10 cellular contexts compared by ENCODE assay signal in genomic region chr18:2569338-2570207, GRCh38. TPM values are rescaled to one million over a fixed set of nuclear protein-coding genes. Genes with fewer than 3 reads are reported as not detected.
DNase-seq lines count a peak whose midpoint lies in the region; ATAC-seq and TF ChIP-seq lines count a peak whose summit lies in the region.
"Had no signal": no experiment of that assay in that cellular context is flagged by ENCODE, and none has a peak within 500 bp of the region (broad histone marks: within the 10 kb centered on the region; RNA-seq: fewer than 3 reads in every experiment).

No MANE protein-coding gene starts in this region.

- peaks cover 0 to 35% (median 12%) of the 10 kb centered on the region in 12 donors for H3K4me1 ChIP-seq in heart left ventricle
- H3K4me1 ChIP-seq in thoracic aorta (ENCODE audit: control insufficient read depth in 1 of 2, low read depth in 2 of 2) = peaks cover 9 to 16% of the 10 kb centered on the region in 2 donors

- no peaks in the 10 kb centered on the region for H3K27me3 Mint-ChIP-seq in activated T-helper 2 cell treated with anti-CD3 and anti-CD28 coated beads, Interferon-gamma antibody, Interleukin-2, Interleukin-4, amounts not matched to agents 10 μg/mL and 5 μg/mL and 100 μg/mL, durations not matched to agents 14 hours and 24 hours and 36 hours (ENCODE audit: low read depth)
- H3K27me3 Mint-ChIP-seq in immature natural killer cell (ENCODE audit: low read depth in 3 of 3) = peaks cover 4 to 9% (median 7%) of the 10 kb centered on the region in 3 donors

- TF ChIP-seq POLR2A in heart left ventricle (IDR thresholded peaks at IDR 0.05) = no peak

- no peak for TF ChIP-seq CTCF in heart left ventricle (IDR thresholded peaks at IDR 0.05)
- TF ChIP-seq CTCF in thoracic aorta (IDR thresholded peaks at IDR 0.05) = no peak
- no peak for TF ChIP-seq CTCF in GM10266 (IDR thresholded peaks at IDR 0.05; ENCODE audit: control insufficient read depth, insufficient read depth, low read depth, missing control alignments)

- H3K27ac ChIP-seq in heart left ventricle (no peak overlapping the region), thoracic aorta (peak overlapping the region in 1 of 2 donors; percentile 96)

- peak overlapping the region; percentile 9 for H3K27ac Mint-ChIP-seq in activated T-helper 2 cell treated with anti-CD3 and anti-CD28 coated beads, Interferon-gamma antibody, Interleukin-2, Interleukin-4, amounts not matched to agents 10 μg/mL and 5 μg/mL and 100 μg/mL, durations not matched to agents 14 hours and 24 hours and 36 hours
- H3K27ac Mint-ChIP-seq in immature natural killer cell = peak overlapping the region in 5 of 6 donors; percentile 22 to 61 (median 29)

- H3K9me3 ChIP-seq in heart left ventricle (no peaks in the 10 kb centered on the region), thoracic aorta (no peaks in the 10 kb centered on the region)

- H3K4me3 Mint-ChIP-seq in activated T-helper 2 cell treated with anti-CD3 and anti-CD28 coated beads, Interferon-gamma antibody, Interleukin-2, Interleukin-4, amounts not matched to agents 10 μg/mL and 5 μg/mL and 100 μg/mL, durations not matched to agents 14 hours and 24 hours and 36 hours (ENCODE audit: low read depth) = peak overlapping the region; percentile 99
- H3K4me3 Mint-ChIP-seq in immature natural killer cell = peak overlapping the region; percentile 50 to 99 (median 70)

- H3K4me1 Mint-ChIP-seq in activated T-helper 2 cell treated with anti-CD3 and anti-CD28 coated beads, Interferon-gamma antibody, Interleukin-2, Interleukin-4, amounts not matched to agents 10 μg/mL and 5 μg/mL and 100 μg/mL, durations not matched to agents 14 hours and 24 hours and 36 hours (ENCODE audit: low read depth) = peaks cover 50% of the 10 kb centered on the region
- H3K4me1 Mint-ChIP-seq in immature natural killer cell = peaks cover 37 to 66% of the 10 kb centered on the region in 2 donors

- no peak for DNase-seq in heart left ventricle
- no peak for DNase-seq in Right ventricle myocardium superior
- DNase-seq in activated T-helper 2 cell treated with anti-CD3 and anti-CD28 coated beads, Interferon-gamma antibody, Interleukin-2, Interleukin-4, amounts not matched to agents 10 μg/mL and 5 μg/mL and 100 μg/mL, durations not matched to agents 14 hours and 24 hours and 36 hours (ENCODE audit: low spot score) = no peak
- DNase-seq in immature natural killer cell = no peak
- no peak for DNase-seq in thoracic aorta (ENCODE audit: low spot score)
- DNase-seq in GM10266 (ENCODE audit: extremely low spot score) = no peak
- DNase-seq in stimulated activated CD4-positive, alpha-beta T cell treated with anti-CD3 and anti-CD28 coated beads, Interleukin-2, amount 100 ng/mL, for 48 hours = no peak
- DNase-seq in GOT3 (lab: John Stamatoyannopoulos, UW) = no peak
- DNase-seq: DMS 273 treated with DMSO at 0.1 percent for 48 hours, NCI-H1105 treated with DMSO at 0.1 percent for 48 hours had no signal

- peaks cover 58% of the 10 kb centered on the region for H3K36me3 Mint-ChIP-seq in activated T-helper 2 cell treated with anti-CD3 and anti-CD28 coated beads, Interferon-gamma antibody, Interleukin-2, Interleukin-4, amounts not matched to agents 10 μg/mL and 5 μg/mL and 100 μg/mL, durations not matched to agents 14 hours and 24 hours and 36 hours (ENCODE audit: low read depth)
- H3K36me3 Mint-ChIP-seq in immature natural killer cell = peaks cover 4 to 14% (median 11%) of the 10 kb centered on the region in 3 donors

- 81 to 87% (median 82%) methylated on average over 10 of the region's 10 CpGs for WGBS in heart left ventricle, 4 donors

- H3K9me3 Mint-ChIP-seq in activated T-helper 2 cell treated with anti-CD3 and anti-CD28 coated beads, Interferon-gamma antibody, Interleukin-2, Interleukin-4, amounts not matched to agents 10 μg/mL and 5 μg/mL and 100 μg/mL, durations not matched to agents 14 hours and 24 hours and 36 hours = no peaks in the 10 kb centered on the region
- H3K9me3 Mint-ChIP-seq in immature natural killer cell = no peaks in the 10 kb centered on the region

- H3K36me3 ChIP-seq in heart left ventricle = peaks cover 0 to 28% (median 12%) of the 10 kb centered on the region in 9 donors
- no peaks in the 10 kb centered on the region for H3K36me3 ChIP-seq in thoracic aorta

- H3K27me3 ChIP-seq in heart left ventricle = no peaks in the 10 kb centered on the region
- no peaks in the 10 kb centered on the region for H3K27me3 ChIP-seq in thoracic aorta (replicated peaks; ENCODE audit: insufficient read depth)

- intact Hi-C loops in heart left ventricle (cut with DNase I) = loop anchor here in 7 of 10 donors (2.0 to 10.0 kb wide), 5 partner anchors 78 to 325 kb away; partner anchors contain the start of gene SMCHD1 (in 5 of the 7)
- intact Hi-C loops in Right ventricle myocardium superior (cut with DNase I) = no loop called here
- intact Hi-C loops in activated T-helper 2 cell treated with anti-CD3 and anti-CD28 coated beads, Interferon-gamma antibody, Interleukin-2, Interleukin-4, amounts not matched to agents 10 μg/mL and 5 μg/mL and 100 μg/mL, durations not matched to agents 14 hours and 24 hours and 36 hours (cut with micrococcal nuclease) = loop anchor here (2.0 to 10.0 kb wide), 6 partner anchors 37 to 693 kb away; partner anchors contain the start of genes EMILIN2 and MYL12B

- ATAC-seq in heart left ventricle = no peak
- ATAC-seq in Right ventricle myocardium superior (ENCODE audit: poor library complexity) = no peak
- ATAC-seq in thoracic aorta (ENCODE audit: insufficient number of reproducible peaks, low FRiP score, low read depth) = no peak

- H3K4me3 ChIP-seq in heart left ventricle = peak overlapping the region in 8 of 12 donors; percentile 70 to 96 (median 76)
- H3K4me3 ChIP-seq in thoracic aorta = peak overlapping the region; percentile 84

RNA-seq across cellular contexts. Expression of gene METTL4, which starts 1.7 kb away (rescaled TPM):
- total RNA-seq in heart left ventricle (10 to 100 TPM in 1 of 9 donors, 1 to 10 TPM in 8; 4.2 to 10.3 (median 5.8) TPM), Right ventricle myocardium superior (7.9 TPM), thoracic aorta (10 to 100 TPM in 1 of 2 donors, 1 to 10 TPM in 1; 8.3 to 12.2 TPM)
- polyA plus RNA-seq in heart left ventricle (1 to 10 TPM; 3.1 to 6.4 TPM), immature natural killer cell (10 to 100 TPM in 1 of 3 donors, 1 to 10 TPM in 2; 6.0 to 12.0 (median 6.8) TPM)
- total RNA-seq in activated T-helper 2 cell treated with anti-CD3 and anti-CD28 coated beads, Interferon-gamma antibody, Interleukin-2, Interleukin-4, amounts not matched to agents 10 μg/mL and 5 μg/mL and 100 μg/mL, durations not matched to agents 14 hours and 24 hours and 36 hours = 17.8 and 18.3 TPM in 2 replicates

RNA-seq across cellular contexts. Expression of gene NDC80, which starts 1.8 kb away (rescaled TPM):
- total RNA-seq in heart left ventricle = 1 to 10 TPM in 2 of 9 donors, under 1 TPM in 6, not detected in 1; 0.09 to 5.0 (median 0.43) TPM
- under 1 TPM; 0.28 to 0.34 TPM for polyA plus RNA-seq in heart left ventricle
- 0.27 TPM for total RNA-seq in Right ventricle myocardium superior
- 41.5 and 43.0 TPM in 2 replicates for total RNA-seq in activated T-helper 2 cell treated with anti-CD3 and anti-CD28 coated beads, Interferon-gamma antibody, Interleukin-2, Interleukin-4, amounts not matched to agents 10 μg/mL and 5 μg/mL and 100 μg/mL, durations not matched to agents 14 hours and 24 hours and 36 hours
- polyA plus RNA-seq in immature natural killer cell = 1 to 10 TPM; 1.6 to 2.7 (median 2.6) TPM
- total RNA-seq in thoracic aorta = 1 to 10 TPM in 1 of 2 donors, not detected in 1; 1.6 TPM
